8 cellular contexts compared by ENCODE assay signal in genomic region chr14:81211844-81212243, GRCh38. TPM values are rescaled to one million over a fixed set of nuclear protein-coding genes. Genes with fewer than 3 reads are reported as not detected.
DNase-seq lines count a peak whose midpoint lies in the region; ATAC-seq and TF ChIP-seq lines count a peak whose summit lies in the region.

No MANE protein-coding gene starts in this region.

- H3K4me3 Mint-ChIP-seq in CD14-positive monocyte (no peak overlapping the region), T-helper 17 cell (no peak overlapping the region)

- ATAC-seq in GM18511 (IDR thresholded peaks at IDR 0.05; ENCODE audit: unreplicated experiment) (peak; percentile 84), HG03159 (IDR thresholded peaks at IDR 0.05; ENCODE audit: unreplicated experiment) (peak; percentile 79), T-helper 17 cell (peak; percentile 67), gastrocnemius medialis (peak; percentile 76 to 85)

- H3K36me3 Mint-ChIP-seq in CD14-positive monocyte (peaks cover 75 to 80% of the 10 kb centered on the region in 2 donors), T-helper 17 cell (ENCODE audit: low read depth) (peaks cover 7% of the 10 kb centered on the region)

- no peak for DNase-seq in CD14-positive monocyte (ENCODE audit: low spot score)
- no peak for DNase-seq in T-helper 17 cell
- peak; percentile 44 for DNase-seq in fibroblast of pulmonary artery (ENCODE audit: low read depth)
- peak; percentile 22 to 47 for DNase-seq in gastrocnemius medialis
- DNase-seq in sigmoid colon, result no peak
- DNase-seq in vagina (ENCODE audit: extremely low spot score in 2 of 2), result no peak

- H3K27me3 ChIP-seq in gastrocnemius medialis (no peaks in the 10 kb centered on the region), sigmoid colon (no peaks in the 10 kb centered on the region), vagina (no peaks in the 10 kb centered on the region)

- H3K4me1 Mint-ChIP-seq in CD14-positive monocyte, result peaks cover 35% of the 10 kb centered on the region
- H3K4me1 Mint-ChIP-seq in T-helper 17 cell, result peaks cover 34% of the 10 kb centered on the region

- H3K27me3 Mint-ChIP-seq in CD14-positive monocyte (ENCODE audit: low read depth in 3 of 3) (no peaks in the 10 kb centered on the region), T-helper 17 cell (no peaks in the 10 kb centered on the region)

- peaks cover 0 to 25% of the 10 kb centered on the region in 2 donors for H3K36me3 ChIP-seq in gastrocnemius medialis
- H3K36me3 ChIP-seq in sigmoid colon, result peaks cover 0 to 52% (median 15%) of the 10 kb centered on the region in 4 donors
- H3K36me3 ChIP-seq in vagina, result peaks cover 0 to 42% of the 10 kb centered on the region in 2 donors

- 46 to 84% methylated on average over 2 of the region's 2 CpGs for WGBS in sigmoid colon, 2 donors

- intact Hi-C loops in CD14-positive monocyte (cut with micrococcal nuclease) (loop anchor here in 1 of 2 donors (2.0 kb wide), 1 partner anchor 257 kb away; the partner anchor contains the start of gene TSHR), gastrocnemius medialis (cut with DNase I; ENCODE audit: low total_unique reads) (loop anchor here (1.0 to 2.0 kb wide), 2 partner anchors 216 to 257 kb away; partner anchors contain the start of gene TSHR), sigmoid colon (cut with DNase I) (loop anchor here (10.0 kb wide), 1 partner anchor 217 kb away; no protein-coding TSS in a partner anchor), vagina (cut with DNase I) (no loop called here)

- no peak for TF ChIP-seq POLR2A in gastrocnemius medialis (IDR thresholded peaks at IDR 0.05)
- no peak for TF ChIP-seq POLR2A in sigmoid colon (IDR thresholded peaks at IDR 0.05)
- TF ChIP-seq POLR2A in vagina (IDR thresholded peaks at IDR 0.05), result no peak

- H3K9me3 Mint-ChIP-seq in CD14-positive monocyte, result peaks cover 0 to 11% (median 4%) of the 10 kb centered on the region in 7 donors

- TF ChIP-seq CTCF in CD14-positive monocyte (IDR thresholded peaks at IDR 0.05), result peak; percentile 64
- peak; percentile 40 for TF ChIP-seq CTCF in fibroblast of pulmonary artery (IDR thresholded peaks at IDR 0.05; ENCODE audit: low read length, missing control alignments)
- TF ChIP-seq CTCF in gastrocnemius medialis (IDR thresholded peaks at IDR 0.05 in 4 of 5, conservative IDR thresholded peaks at IDR 0.05 in 1 of 5), result peak in 4 of 5 experiments; percentile 28 to 68 (median 56)
- TF ChIP-seq CTCF in sigmoid colon (IDR thresholded peaks at IDR 0.05), result peak in 1 of 4 experiments; percentile 14
- TF ChIP-seq CTCF in vagina (IDR thresholded peaks at IDR 0.05), result no peak

- no peak for TF ChIP-seq EP300 in sigmoid colon (IDR thresholded peaks at IDR 0.05)

- peaks cover 12 to 29% of the 10 kb centered on the region in 2 donors for H3K4me1 ChIP-seq in gastrocnemius medialis
- H3K4me1 ChIP-seq in sigmoid colon, result peaks cover 0 to 24% (median 6%) of the 10 kb centered on the region in 4 donors
- peaks cover 11% of the 10 kb centered on the region for H3K4me1 ChIP-seq in vagina

- in situ Hi-C loops in gastrocnemius medialis (cut with MboI; ENCODE audit: low sequenced_read_pairs in 4 of 4), result no loop called here

- H3K27ac Mint-ChIP-seq in CD14-positive monocyte (peak overlapping the region in 1 of 7 donors; percentile 25), T-helper 17 cell (no peak overlapping the region)

- H3K4me3 ChIP-seq in fibroblast of pulmonary artery (replicated peaks; ENCODE audit: low read depth, low read length) (no peak overlapping the region), gastrocnemius medialis (no peak overlapping the region), sigmoid colon (no peak overlapping the region), vagina (no peak overlapping the region)

- H3K27ac ChIP-seq in gastrocnemius medialis, result peak overlapping the region in 1 of 4 donors; percentile 91
- H3K27ac ChIP-seq in sigmoid colon, result no peak overlapping the region
- no peak overlapping the region for H3K27ac ChIP-seq in vagina

- no peaks in the 10 kb centered on the region for H3K9me3 ChIP-seq in T-helper 17 cell (ENCODE audit: control insufficient read depth, low read length, poor library complexity, severe bottlenecking)
- no peaks in the 10 kb centered on the region for H3K9me3 ChIP-seq in gastrocnemius medialis
- H3K9me3 ChIP-seq in sigmoid colon, result no peaks in the 10 kb centered on the region
- H3K9me3 ChIP-seq in vagina, result no peaks in the 10 kb centered on the region

RNA-seq across cellular contexts. Expression of gene GTF2A1, which starts 8.9 kb away (rescaled TPM):
- polyA plus RNA-seq in CD14-positive monocyte (10 to 100 TPM in 1 of 2 donors, 1 to 10 TPM in 1; 7.9 to 15.8 TPM), sigmoid colon (1 to 10 TPM; 6.0 to 9.1 (median 8.1) TPM)
- total RNA-seq in T-helper 17 cell (10 to 100 TPM; 21.4 to 22.4 TPM), gastrocnemius medialis (10 to 100 TPM; 20.4 to 38.3 (median 33.2) TPM), sigmoid colon (10 to 100 TPM; 14.7 to 21.8 (median 20.9) TPM), vagina (21.6 TPM)

Comparison
In these comparisons a context has a peak if more than half of its experiments do, and no peak if none do; other contexts are left out.
1. DNase-seq: peak in fibroblast of pulmonary artery (single experiment) and gastrocnemius medialis (2 of 2); none in CD14-positive monocyte (single experiment), T-helper 17 cell (0 of 3), sigmoid colon (single experiment) and vagina (0 of 2).
2. CTCF ChIP-seq: peak in CD14-positive monocyte (single experiment), fibroblast of pulmonary artery (single experiment) and gastrocnemius medialis (4 of 5); none in vagina (0 of 3).
3. Peak in every context shown above with its lines, with median percentiles within 50 percentile points of each other: ATAC-seq.